14 cellular contexts compared by ENCODE assay signal in genomic region chr1:198676253-198676652, GRCh38. TPM values are rescaled to one million over a fixed set of nuclear protein-coding genes. Genes with fewer than 3 reads are reported as not detected.
A peak's percentile ranks its signal among the peaks of the same experiment; 100 is the strongest.
DNase-seq lines count a peak whose midpoint lies in the region; ATAC-seq and TF ChIP-seq lines count a peak whose summit lies in the region.
"Had no signal": no experiment of that assay in that cellular context is flagged by ENCODE, and none has a peak within 500 bp of the region (broad histone marks: within the 10 kb centered on the region; RNA-seq: fewer than 3 reads in every experiment).

No MANE protein-coding gene starts in this region.

- no peaks in the 10 kb centered on the region for H3K4me1 ChIP-seq in colonic mucosa
- H3K4me1 ChIP-seq: esophagus muscularis mucosa had no signal

- no peak overlapping the region for H3K9ac ChIP-seq in colonic mucosa (ENCODE audit: low read depth in 2 of 2, low read length in 2 of 2)

- peaks cover 92% of the 10 kb centered on the region for H3K4me1 Mint-ChIP-seq in activated B cell treated with CpG ODN at 0.5 μM for 24 hours
- peaks cover 43 to 95% (median 85%) of the 10 kb centered on the region in 4 donors for H3K4me1 Mint-ChIP-seq in naive thymus-derived CD8-positive, alpha-beta T cell

- CTCF ChIA-PET in activated B cell treated with CpG ODN at 0.5 μM for 24 hours (lab: Charles Lee): no interaction called here

- H3K9me3 ChIP-seq in colonic mucosa: no peaks in the 10 kb centered on the region
- H3K9me3 ChIP-seq: esophagus muscularis mucosa, SJCRH30 had no signal

- peak overlapping the region; percentile 48 for H3K4me3 Mint-ChIP-seq in activated B cell treated with CpG ODN at 0.5 μM for 24 hours
- peak overlapping the region; percentile 66 to 86 (median 82) for H3K4me3 Mint-ChIP-seq in naive thymus-derived CD8-positive, alpha-beta T cell

- POLR2A ChIA-PET in activated B cell treated with CpG ODN at 0.5 μM for 24 hours (lab: Charles Lee): interaction anchor here (1.0 to 1.6 kb wide), 2 partner anchors 9 to 78 kb away, joined by 4 to 5 read pairs; no protein-coding TSS in a partner anchor
- POLR2A ChIA-PET in naive thymus-derived CD8-positive, alpha-beta T cell (lab: Charles Lee): interaction anchor here (0.8 to 1.9 kb wide), 6 partner anchors 9 to 55 kb away, joined by 3 to 8 read pairs (median 4); partner anchors contain the start of gene PTPRC

- intact Hi-C loops in activated B cell treated with CpG ODN at 0.5 μM for 24 hours (cut with micrococcal nuclease) (no loop called here), dorsolateral prefrontal cortex (cut with DNase I) (no loop called here), colonic mucosa (cut with DNase I) (no loop called here)

- H3K36me3 ChIP-seq in colonic mucosa: no peaks in the 10 kb centered on the region
- H3K36me3 ChIP-seq: esophagus muscularis mucosa, SJCRH30 had no signal

- H3K27me3 Mint-ChIP-seq in activated B cell treated with CpG ODN at 0.5 μM for 24 hours: no peaks in the 10 kb centered on the region
- no peaks in the 10 kb centered on the region for H3K27me3 Mint-ChIP-seq in naive thymus-derived CD8-positive, alpha-beta T cell

- ATAC-seq in activated B cell treated with CpG ODN at 0.5 μM for 24 hours (ENCODE audit: low read depth) (no peak), GM19023 (IDR thresholded peaks at IDR 0.05; ENCODE audit: unreplicated experiment) (no peak)
- peak; percentile 25 to 40 for ATAC-seq in naive thymus-derived CD8-positive, alpha-beta T cell

- H3K4me3 ChIP-seq in dorsolateral prefrontal cortex (no peak overlapping the region), colonic mucosa (no peak overlapping the region)
- H3K4me3 ChIP-seq: esophagus muscularis mucosa, SJCRH30 had no signal

- H3K27me3 ChIP-seq in dorsolateral prefrontal cortex (no peaks in the 10 kb centered on the region), colonic mucosa (no peaks in the 10 kb centered on the region)
- H3K27me3 ChIP-seq: esophagus muscularis mucosa, SJCRH30 had no signal

- H3K27ac Mint-ChIP-seq in activated B cell treated with CpG ODN at 0.5 μM for 24 hours: peak overlapping the region; percentile 97
- peak overlapping the region; percentile 98 to 100 (median 99) for H3K27ac Mint-ChIP-seq in naive thymus-derived CD8-positive, alpha-beta T cell

- H3K27ac ChIP-seq in dorsolateral prefrontal cortex (no peak overlapping the region), colonic mucosa (no peak overlapping the region)
- H3K27ac ChIP-seq: 22Rv1, esophagus muscularis mucosa, SJCRH30 had no signal

- peaks cover 57% of the 10 kb centered on the region for H3K36me3 Mint-ChIP-seq in activated B cell treated with CpG ODN at 0.5 μM for 24 hours (ENCODE audit: low read depth)
- peaks cover 0 to 48% (median 39%) of the 10 kb centered on the region in 3 donors for H3K36me3 Mint-ChIP-seq in naive thymus-derived CD8-positive, alpha-beta T cell

- no peak for TF ChIP-seq CTCF in activated B cell treated with CpG ODN at 0.5 μM for 24 hours (IDR thresholded peaks at IDR 0.05)
- no peak for TF ChIP-seq CTCF in dorsolateral prefrontal cortex (IDR thresholded peaks at IDR 0.05 in 54 of 56, conservative IDR thresholded peaks at IDR 0.05 in 2 of 56; ENCODE audit: low read depth in 1 of 56, partially characterized antibody in 56 of 56)
- no peak for TF ChIP-seq CTCF in colonic mucosa (IDR thresholded peaks at IDR 0.05)

- no peaks in the 10 kb centered on the region for H3K9me3 Mint-ChIP-seq in activated B cell treated with CpG ODN at 0.5 μM for 24 hours
- H3K9me3 Mint-ChIP-seq in naive thymus-derived CD8-positive, alpha-beta T cell: peaks cover 0 to 9% (median 0%) of the 10 kb centered on the region in 9 donors

- DNase-seq in NCI-H1417 (lab: John Stamatoyannopoulos, UW): peak in 2 of 3 experiments; percentile 17 to 23
- no peak for DNase-seq in NCI-H1417 treated with DMSO at 0.1 percent for 48 hours (lab: John Stamatoyannopoulos, UW)
- peak; percentile 70 for DNase-seq in NCI-H1105 treated with DMSO at 0.1 percent for 48 hours (lab: John Stamatoyannopoulos, UW)
- DNase-seq in activated B cell treated with CpG ODN at 0.5 μM for 24 hours: no peak
- DNase-seq in naive thymus-derived CD8-positive, alpha-beta T cell: peak in 5 of 10 donors; percentile 34 to 71 (median 64)
- DNase-seq in dorsolateral prefrontal cortex: no peak
- DNase-seq in colonic mucosa: no peak
- DNase-seq: NCI-H2081 treated with DMSO at 0.1 percent for 48 hours, small intestine had no signal

RNA-seq across cellular contexts. Expression of gene PTPRC, which starts 37.4 kb away (rescaled TPM):
- total RNA-seq in activated B cell treated with CpG ODN at 0.5 μM for 24 hours: 426 and 506 TPM in 2 replicates
- total RNA-seq in naive thymus-derived CD8-positive, alpha-beta T cell: 100 to 1,000 TPM; 906 to 970 TPM
- polyA plus RNA-seq in naive thymus-derived CD8-positive, alpha-beta T cell: 1,000 to 10,000 TPM in 2 of 3 donors, 100 to 1,000 TPM in 1; 980 to 1,253 (median 1,023) TPM
- total RNA-seq in dorsolateral prefrontal cortex: 10 to 100 TPM in 77 of 120 experiments, 1 to 10 TPM in 43; 4.0 to 38.3 (median 11.6) TPM
- 10 to 100 TPM; 11.2 to 18.7 TPM for total RNA-seq in colonic mucosa
- total RNA-seq: Daoy, SJCRH30 had no signal

Comparison
In these comparisons a context has a peak if more than half of its experiments do, and no peak if none do; other contexts are left out.
1. DNase-seq: peak in NCI-H1417 (2 of 3) and NCI-H1105 treated with DMSO at 0.1 percent for 48 hours (single experiment); none in NCI-H1417 treated with DMSO at 0.1 percent for 48 hours (single experiment), activated B cell treated with CpG ODN at 0.5 μM for 24 hours (single experiment), dorsolateral prefrontal cortex (0 of 10) and colonic mucosa (single experiment).
2. ATAC-seq: peak in naive thymus-derived CD8-positive, alpha-beta T cell (2 of 2); none in activated B cell treated with CpG ODN at 0.5 μM for 24 hours (single experiment) and GM19023 (single experiment).
3. RNA of gene PTPRC, which starts 37.4 kb away (total RNA-seq): 906 to 970 TPM in naive thymus-derived CD8-positive, alpha-beta T cell and 426 to 506 TPM in activated B cell treated with CpG ODN at 0.5 μM for 24 hours; 11.2 to 18.7 TPM in colonic mucosa and 4.0 to 38.3 TPM in dorsolateral prefrontal cortex; every median in the first group is over 10 times any median in the second.